In the genomic region with DNA sequence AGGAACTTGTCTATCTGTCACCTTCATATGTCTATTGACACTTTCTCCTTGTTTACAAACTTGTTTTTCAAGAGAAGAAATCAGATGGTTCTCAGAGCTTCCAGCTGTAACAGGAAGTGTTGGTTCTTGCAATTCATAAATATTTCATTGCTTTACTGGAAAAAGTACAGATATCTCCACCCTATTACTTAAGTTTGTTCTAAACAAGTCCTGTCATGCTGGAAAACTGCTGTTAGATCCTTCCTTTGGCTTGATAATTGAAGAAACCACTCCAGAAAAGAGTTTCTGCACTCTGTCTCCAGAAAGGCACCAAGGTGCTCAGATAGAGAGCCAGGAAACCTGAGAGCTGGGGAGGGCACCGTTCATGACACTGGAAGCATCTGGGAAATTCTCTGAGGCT, we compare ENCODE assay signal across 28 cellular contexts.
"Had no signal": no experiment of that assay in that cellular context is flagged by ENCODE, and none has a peak within 500 bp of the region (broad histone marks: within the 10 kb centered on the region; RNA-seq: fewer than 3 reads in every experiment).

No MANE protein-coding gene starts in this region.

- H3K9me2 ChIP-seq: SK-N-SH had no signal

- H3K4me3 ChIP-seq: MG63, SJCRH30 had no signal

- DNase-seq: activated CD4-positive, alpha-beta memory T cell treated with anti-CD3 and anti-CD28 coated beads, Interleukin-2, amount 10 ng/mL, durations not matched to agents 7 days and 5 days; activated CD4-positive, alpha-beta T cell treated with anti-CD3 and anti-CD28 coated beads for 36 hours; activated CD4-positive, alpha-beta T cell treated with anti-CD3 and anti-CD28 coated beads, Interleukin-2, amount 50 U/mL, for 1 hour; activated gamma-delta T cell; activated naive CD4-positive, alpha-beta T cell treated with anti-CD3 and anti-CD28 coated beads for 36 hours; activated naive CD8-positive, alpha-beta T cell treated with anti-CD3 and anti-CD28 coated beads for 36 hours; activated T-cell treated with anti-CD3 and anti-CD28 coated beads for 4 hours; activated T-cell treated with anti-CD3 and anti-CD28 coated beads, Interleukin-2, amount 50 U/mL, for 48 hours; brain microvascular endothelial cell; MG63; MV-4-11; NCI-H1092 treated with DMSO at 0.1 percent for 48 hours; NCI-H1436; NCI-H1694 treated with DMSO at 0.1 percent for 48 hours; NCI-H2029 treated with DMSO at 0.1 percent for 48 hours; NCI-H345; NCI-H510A; NCI-H526 treated with DMSO at 0.1 percent for 48 hours; NK-92 treated with Interleukin-12 subunit alpha and Interleukin-12 subunit beta, amount 100 ng/mL, for 24 hours; Right ventricle myocardium superior; RPMI8226; SJCRH30; SK-N-SH; T-helper 1 cell; WERI-Rb-1 had no signal

- H3K36me3 ChIP-seq: brain microvascular endothelial cell, MG63, SJCRH30, WERI-Rb-1 had no signal

- H3K4me1 ChIP-seq: SJCRH30 had no signal

- H3K9me3 ChIP-seq: MG63, SJCRH30, SK-N-SH had no signal

- H3K27me3 ChIP-seq: brain microvascular endothelial cell, MG63, SJCRH30 had no signal

- H3K27ac ChIP-seq: brain microvascular endothelial cell, KMS-11, SJCRH30, WERI-Rb-1 had no signal

- H3K27ac Mint-ChIP-seq: activated CD4-positive, alpha-beta memory T cell treated with anti-CD3 and anti-CD28 coated beads, Interleukin-2, amount 10 ng/mL, durations not matched to agents 7 days and 5 days; activated CD4-positive, alpha-beta T cell treated with anti-CD3 and anti-CD28 coated beads for 36 hours; activated naive CD4-positive, alpha-beta T cell treated with anti-CD3 and anti-CD28 coated beads for 36 hours; activated naive CD8-positive, alpha-beta T cell treated with anti-CD3 and anti-CD28 coated beads for 36 hours; activated T-helper 17 cell treated with anti-CD3 and anti-CD28 coated beads, Interleukin-2, amount 50 U/mL, for 72 hours had no signal

- H3K4me2 ChIP-seq: KMS-11, SK-N-SH had no signal

- ATAC-seq: activated CD4-positive, alpha-beta T cell treated with anti-CD3 and anti-CD28 coated beads for 36 hours; activated T-helper 17 cell treated with anti-CD3 and anti-CD28 coated beads, Interleukin-2, amount 50 U/mL, for 72 hours; Panc1 had no signal

- H3K36me3 Mint-ChIP-seq: activated naive CD8-positive, alpha-beta T cell treated with anti-CD3 and anti-CD28 coated beads for 36 hours had no signal
